In genomic region chr4:185859106-185859505, GRCh38 we compare ENCODE assay signal across 19 cellular contexts. TPM values are rescaled to one million over a fixed set of nuclear protein-coding genes. Genes with fewer than 3 reads are reported as not detected.
DNase-seq lines count a peak whose midpoint lies in the region; ATAC-seq and TF ChIP-seq lines count a peak whose summit lies in the region.
"Had no signal": no experiment of that assay in that cellular context is flagged by ENCODE, and none has a peak within 500 bp of the region (broad histone marks: within the 10 kb centered on the region; RNA-seq: fewer than 3 reads in every experiment).

No MANE protein-coding gene starts in this region.

- intact Hi-C loops in mucosa of descending colon (cut with DNase I, micrococcal nuclease) = no loop called here

- peak; percentile 83 for ATAC-seq in mucosa of descending colon
- ATAC-seq: GM12878; naive thymus-derived CD4-positive, alpha-beta T cell; psoas muscle had no signal

- peak; percentile 72 for DNase-seq in OCI-M1 (lab: John Stamatoyannopoulos, UW)
- peak; percentile 28 to 62 for DNase-seq in cardiac fibroblast (ENCODE audit: low read depth in 2 of 2)
- peak in 1 of 3 donors; percentile 28 for DNase-seq in mucosa of descending colon
- DNase-seq in T1000 (lab: John Stamatoyannopoulos, UW) = no peak
- DNase-seq in NOMO-1 treated with DMSO at 0.1 percent for 48 hours (lab: John Stamatoyannopoulos, UW; ENCODE audit: unreplicated experiment) = no peak
- no peak for DNase-seq in stimulated activated CD4-positive, alpha-beta T cell treated with anti-CD3 and anti-CD28 coated beads, Interleukin-15, amount 100 ng/mL, for 24 hours
- DNase-seq in stimulated activated CD4-positive, alpha-beta T cell treated with anti-CD3 and anti-CD28 coated beads, Interleukin-4, amount 100 ng/mL, for 4 hours = no peak
- DNase-seq: ACHN; activated B cell treated with CpG ODN at 0.5 μM for 24 hours; adrenal gland; CD8-positive, alpha-beta memory T cell; naive thymus-derived CD4-positive, alpha-beta T cell; psoas muscle had no signal

- no peak for TF ChIP-seq CTCF in cardiac fibroblast (IDR thresholded peaks at IDR 0.05; ENCODE audit: low read depth, low read length)
- no peak for TF ChIP-seq CTCF in mucosa of descending colon (IDR thresholded peaks at IDR 0.05)

- H3K27ac ChIP-seq in BLaER1 treated with 17β-estradiol and CSF1 and Interleukin-3, amounts not matched to agents 10 nM and 100 nM = no peak overlapping the region
- H3K27ac ChIP-seq: adrenal gland, KMS-11, psoas muscle, SK-N-MC had no signal

- H3K4me2 ChIP-seq in BLaER1 treated with 17β-estradiol and CSF1 and Interleukin-3, amounts not matched to agents 10 nM and 100 nM = peak overlapping the region; percentile 2 to 57 (median 27); a peak in 14 of 22 replicates
- H3K4me2 ChIP-seq: KMS-11 had no signal

- H3K36me3 ChIP-seq in BLaER1 treated with 17β-estradiol and CSF1 and Interleukin-3, amounts not matched to agents 10 nM and 100 nM = 0 out of 22 replicates have a peak, but pooled peaks cover 0 to 4% (median 0%) of the 10 kb centered on the region in 11 experiments
- H3K36me3 ChIP-seq in mucosa of descending colon (ENCODE audit: low read depth) = no peaks in the 10 kb centered on the region
- H3K36me3 ChIP-seq: adrenal gland had no signal

- no peaks in the 10 kb centered on the region for H3K27me3 ChIP-seq in BLaER1 treated with 17β-estradiol and CSF1 and Interleukin-3, amounts not matched to agents 10 nM and 100 nM
- H3K27me3 ChIP-seq: adrenal gland had no signal

- peaks cover 11 to 22% (median 18%) of the 10 kb centered on the region in 11 experiments for H3K9me3 ChIP-seq in BLaER1 treated with 17β-estradiol and CSF1 and Interleukin-3, amounts not matched to agents 10 nM and 100 nM (replicated peaks in 1 of 11)
- H3K9me3 ChIP-seq in mucosa of descending colon = no peaks in the 10 kb centered on the region
- H3K9me3 ChIP-seq: adrenal gland, psoas muscle had no signal

- no peaks in the 10 kb centered on the region for H4K20me1 ChIP-seq in BLaER1 treated with 17β-estradiol and CSF1 and Interleukin-3, amounts not matched to agents 10 nM and 100 nM

- no peak overlapping the region for H3K9ac ChIP-seq in BLaER1 treated with 17β-estradiol and CSF1 and Interleukin-3, amounts not matched to agents 10 nM and 100 nM
- H3K9ac ChIP-seq: KMS-11 had no signal

- no peak overlapping the region for H3K4me3 ChIP-seq in BLaER1 treated with 17β-estradiol and CSF1 and Interleukin-3, amounts not matched to agents 10 nM and 100 nM
- H3K4me3 ChIP-seq in cardiac fibroblast (replicated peaks in 1 of 2; ENCODE audit: low read depth in 2 of 2, low read length in 2 of 2) = no peak overlapping the region
- no peak overlapping the region for H3K4me3 ChIP-seq in mucosa of descending colon
- H3K4me3 ChIP-seq: adrenal gland, GM12878, psoas muscle, SK-N-MC had no signal

- peaks cover 0 to 15% (median 8%) of the 10 kb centered on the region in 10 experiments; a peak in 13 of 20 replicates for H3K4me1 ChIP-seq in BLaER1 treated with 17β-estradiol and CSF1 and Interleukin-3, amounts not matched to agents 10 nM and 100 nM
- H3K4me1 ChIP-seq in mucosa of descending colon (ENCODE audit: low read depth) = no peaks in the 10 kb centered on the region
- H3K4me1 ChIP-seq: adrenal gland, psoas muscle had no signal

RNA-seq across cellular contexts. Expression of gene SORBS2, which starts 47.1 kb away (rescaled TPM):
- 100 to 1,000 TPM in 1 of 3 donors, 10 to 100 TPM in 2; 44.9 to 416 (median 53.7) TPM for total RNA-seq in mucosa of descending colon
- total RNA-seq: activated B cell treated with CpG ODN at 0.5 μM for 24 hours; activated CD8-positive, alpha-beta memory T cell treated with anti-CD3 and anti-CD28 coated beads for 36 hours; activated T-helper 2 cell treated with anti-CD3 and anti-CD28 coated beads, Interferon-gamma antibody, Interleukin-2, Interleukin-4, amounts not matched to agents 10 μg/mL and 5 μg/mL and 100 μg/mL, durations not matched to agents 14 hours and 24 hours and 36 hours; CD8-positive, alpha-beta memory T cell had no signal

Comparison
In these comparisons a context has a peak if more than half of its experiments do, and no peak if none do; other contexts are left out.
1. DNase-seq: peak in OCI-M1 (single experiment) and cardiac fibroblast (2 of 2); none in T1000 (single experiment), NOMO-1 treated with DMSO at 0.1 percent for 48 hours (single experiment), stimulated activated CD4-positive, alpha-beta T cell treated with anti-CD3 and anti-CD28 coated beads, Interleukin-15, amount 100 ng/mL, for 24 hours (single experiment) and stimulated activated CD4-positive, alpha-beta T cell treated with anti-CD3 and anti-CD28 coated beads, Interleukin-4, amount 100 ng/mL, for 4 hours (0 of 2).